8 cellular contexts compared by ENCODE assay signal in the genomic region with DNA sequence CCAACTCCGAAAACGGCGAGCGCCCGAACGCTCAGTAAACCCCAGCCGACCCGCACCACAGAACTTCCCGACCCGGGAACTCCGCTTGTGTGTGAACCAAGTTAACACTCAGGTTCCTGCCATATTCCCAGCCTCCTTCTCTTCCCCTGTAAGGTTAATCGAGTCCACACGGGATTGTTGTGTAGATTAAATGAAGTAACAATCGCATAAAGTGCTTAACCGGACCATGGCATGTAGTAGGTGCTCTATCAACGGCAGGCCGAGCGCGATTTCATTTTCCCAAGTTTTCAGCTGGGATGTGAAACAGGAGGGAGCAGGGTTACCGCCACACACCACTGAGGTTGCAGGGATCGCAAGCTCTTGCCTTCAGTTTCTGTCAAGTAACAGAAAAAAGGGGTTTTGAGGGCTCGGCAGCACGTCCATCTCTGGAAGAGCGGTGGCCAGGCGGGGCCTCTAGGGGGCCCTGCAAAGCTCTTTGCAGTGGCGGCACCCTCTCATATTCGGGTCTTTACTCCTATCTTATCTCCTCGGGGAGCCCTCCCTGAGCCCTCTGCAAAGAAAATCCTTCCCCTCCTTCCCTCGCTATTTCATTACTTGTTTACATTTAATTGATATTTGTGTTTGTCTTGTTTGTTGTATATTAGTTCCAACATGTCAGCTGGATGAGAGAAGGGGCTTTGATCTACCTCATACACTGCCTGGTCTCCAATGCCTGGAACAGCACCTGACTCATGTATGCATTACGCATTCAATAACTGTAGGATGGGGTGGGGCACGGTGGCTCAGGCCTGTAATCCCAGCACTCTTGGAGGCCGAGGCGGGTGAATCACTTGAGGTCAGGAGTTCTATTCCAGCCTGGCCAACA. TPM values are rescaled to one million over a fixed set of nuclear protein-coding genes. Genes with fewer than 3 reads are reported as not detected.
DNase-seq lines count a peak whose midpoint lies in the region; ATAC-seq, FAIRE-seq and TF ChIP-seq lines count a peak whose summit lies in the region.

No MANE protein-coding gene starts in this region.

- no peak for DNase-seq in AG10803 (ENCODE audit: low read depth)
- peak; percentile 26 for DNase-seq in GM19238 (ENCODE audit: insufficient read length, low spot score)
- DNase-seq in NCI-H748 treated with DMSO at 0.1 percent for 48 hours (lab: John Stamatoyannopoulos, UW) = peak; percentile 40
- DNase-seq in astrocyte (ENCODE audit: low read depth) = peak; percentile 47
- peak; percentile 9 to 12 (median 11) for DNase-seq in immature natural killer cell
- DNase-seq in stimulated activated CD4-positive, alpha-beta T cell treated with anti-CD3 and anti-CD28 coated beads, Interleukin-4, amount 100 ng/mL, for 1 hour = peak; percentile 12

- no peak for ATAC-seq in GM21367 (IDR thresholded peaks at IDR 0.05; ENCODE audit: unreplicated experiment)
- no peak for ATAC-seq in GM19467 (IDR thresholded peaks at IDR 0.05; ENCODE audit: unreplicated experiment)

- H3K27me3 ChIP-seq in astrocyte (ENCODE audit: insufficient read depth, low read length) = peaks cover 10% of the 10 kb centered on the region

- peak overlapping the region; percentile 74 for H2AFZ ChIP-seq in astrocyte (ENCODE audit: low read depth, low read length)

- peak overlapping the region; percentile 88 for H3K4me3 Mint-ChIP-seq in astrocyte (ENCODE audit: unreplicated experiment)
- peak overlapping the region; percentile 86 to 92 (median 92) for H3K4me3 Mint-ChIP-seq in immature natural killer cell

- peaks cover 17% of the 10 kb centered on the region for H3K4me1 ChIP-seq in astrocyte (ENCODE audit: insufficient read depth, low read length)

- no peak for FAIRE-seq in astrocyte (lab: Jason Lieb, UNC)

- TF ChIP-seq CTCF in AG10803 (conservative IDR thresholded peaks at IDR 0.05; ENCODE audit: low read length) (0 out of 2 replicates have a peak, but pooled peaks have one; percentile 9), astrocyte (IDR thresholded peaks at IDR 0.05; ENCODE audit: insufficient read depth, low read depth, low read length) (peak; percentile 45)

- H3K4me3 ChIP-seq in AG10803 (ENCODE audit: low read length) (no peak overlapping the region), astrocyte (ENCODE audit: insufficient read depth, low read depth, low read length) (peak overlapping the region; percentile 50)

- H3K4me1 Mint-ChIP-seq in astrocyte (ENCODE audit: low read depth, unreplicated experiment) (peaks cover 2% of the 10 kb centered on the region), immature natural killer cell (peaks cover 4 to 10% of the 10 kb centered on the region in 2 donors)

- H3K27ac Mint-ChIP-seq in astrocyte (ENCODE audit: unreplicated experiment) (no peak overlapping the region), immature natural killer cell (peak overlapping the region in 2 of 6 donors; percentile 13 to 24)

- H3K9ac ChIP-seq in astrocyte (ENCODE audit: low read length) = peak overlapping the region; percentile 56

- H3K27me3 Mint-ChIP-seq in astrocyte (ENCODE audit: low read depth, unreplicated experiment) (peaks cover 4% of the 10 kb centered on the region), immature natural killer cell (ENCODE audit: low read depth in 3 of 3) (peaks cover 5 to 12% (median 11%) of the 10 kb centered on the region in 3 donors)

- H3K36me3 ChIP-seq in astrocyte (ENCODE audit: insufficient read depth, low read length) = no peaks in the 10 kb centered on the region

- H4K20me1 ChIP-seq in astrocyte (ENCODE audit: insufficient read depth, low read length) = no peaks in the 10 kb centered on the region

- H3K9me3 Mint-ChIP-seq in astrocyte (ENCODE audit: unreplicated experiment) = no peaks in the 10 kb centered on the region
- H3K9me3 Mint-ChIP-seq in immature natural killer cell = no peaks in the 10 kb centered on the region

- no peak overlapping the region for H3K27ac ChIP-seq in astrocyte (ENCODE audit: low read depth, low read length)

- H3K36me3 Mint-ChIP-seq in astrocyte (ENCODE audit: low read depth, unreplicated experiment) = no peaks in the 10 kb centered on the region
- peaks cover 0 to 7% (median 4%) of the 10 kb centered on the region in 3 donors for H3K36me3 Mint-ChIP-seq in immature natural killer cell

- no peaks in the 10 kb centered on the region for H3K9me3 ChIP-seq in astrocyte (ENCODE audit: insufficient read depth, low read depth, low read length)

- peak overlapping the region; percentile 90 for H3K4me2 ChIP-seq in astrocyte (ENCODE audit: low read length)

- H3K79me2 ChIP-seq in astrocyte (ENCODE audit: insufficient read depth, low read length) = no peaks in the 10 kb centered on the region

RNA-seq across cellular contexts. Expression of gene PLEKHA7, which starts 0.8 kb away (rescaled TPM):
- 3.2 and 5.7 TPM in 2 replicates for total RNA-seq in astrocyte
- polyA plus RNA-seq in immature natural killer cell = under 1 TPM in 2 of 3 donors, not detected in 1; 0.28 to 0.31 TPM
